20 cellular contexts compared by ENCODE assay signal in genomic region chr3:33430571-33430970, GRCh38. TPM values are rescaled to one million over a fixed set of nuclear protein-coding genes. Genes with fewer than 3 reads are reported as not detected.
DNase-seq lines count a peak whose midpoint lies in the region; FAIRE-seq and TF ChIP-seq lines count a peak whose summit lies in the region.
"Had no signal": no experiment of that assay in that cellular context is flagged by ENCODE, and none has a peak within 500 bp of the region (broad histone marks: within the 10 kb centered on the region; RNA-seq: fewer than 3 reads in every experiment).

No MANE protein-coding gene starts in this region.

- no peak for DNase-seq in CD8-positive, alpha-beta memory T cell
- DNase-seq in H9, result no peak
- no peak for DNase-seq in osteoblast (ENCODE audit: insufficient read length, low spot score, missing footprints)
- no peak for DNase-seq in activated CD4-positive, CD25-positive, alpha-beta regulatory T cell treated with anti-CD3 and anti-CD28 coated beads, Interleukin-2, amount 50 U/mL, for 72 hours
- no peak for DNase-seq in GM12892 (ENCODE audit: insufficient read length)
- DNase-seq in 8988T, result no peak
- DNase-seq: activated CD4-positive, alpha-beta T cell treated with anti-CD3 and anti-CD28 coated beads, Interleukin-2, amount 50 U/mL, for 1 hour; activated T-cell treated with anti-CD3 and anti-CD28 coated beads, Interleukin-2, amount 50 U/mL, for 48 hours; adrenal gland; caudate nucleus; effector CD4-positive, alpha-beta T cell; GF-D8; left lung; NCI-H1694 treated with DMSO at 0.1 percent for 48 hours; NCI-H226; NK-92 treated with Interleukin-12 subunit alpha and Interleukin-12 subunit beta, amount 100 ng/mL, for 24 hours; RPMI8226; stimulated activated CD4-positive, alpha-beta T cell treated with anti-CD3 and anti-CD28 coated beads, Interleukin-2, amount 100 ng/mL, for 24 hours had no signal

- H3K9ac ChIP-seq in H9 (ENCODE audit: extremely low read depth, insufficient read length, low read length), result peak overlapping the region; percentile 36
- H3K9ac ChIP-seq: parathyroid adenoma had no signal

- H4K8ac ChIP-seq in H9 (replicated peaks; ENCODE audit: insufficient read length, low read depth, low read length), result no peak overlapping the region

- peak overlapping the region in 4 of 7 donors; percentile 6 to 36 (median 22) for H3K4me3 Mint-ChIP-seq in CD8-positive, alpha-beta memory T cell
- H3K4me3 Mint-ChIP-seq in H9, result no peak overlapping the region; a peak in 1 of 5 replicates
- peak overlapping the region in 1 of 5 experiments; percentile 68 for H3K4me3 Mint-ChIP-seq in brain

- H3K18ac ChIP-seq in H9 (ENCODE audit: insufficient read length, low read depth, low read length), result no peak overlapping the region

- no peak overlapping the region for H2AK5ac ChIP-seq in H9 (ENCODE audit: insufficient read length, low read length)

- H3K14ac ChIP-seq in H9 (ENCODE audit: insufficient read depth, low read length), result no peak overlapping the region; the same call in 1 of the 2 replicates

- H4K20me1 ChIP-seq in H9 (ENCODE audit: control insufficient read depth, insufficient read depth, insufficient read length) (no peaks in the 10 kb centered on the region), osteoblast (ENCODE audit: insufficient read depth, low read length) (peaks cover 85% of the 10 kb centered on the region)

- H2BK120ac ChIP-seq in H9 (ENCODE audit: low read depth, low read length, poor library complexity, severe bottlenecking), result no peak overlapping the region

- H3K36me3 Mint-ChIP-seq in CD8-positive, alpha-beta memory T cell, result peaks cover 0 to 14% (median 3%) of the 10 kb centered on the region in 3 donors
- H3K36me3 Mint-ChIP-seq in H9 (ENCODE audit: insufficient read depth in 1 of 3, low read depth in 3 of 3) (no peaks in the 10 kb centered on the region), brain (peaks cover 12% of the 10 kb centered on the region)

- no peak overlapping the region for H3K4ac ChIP-seq in H9 (ENCODE audit: low read depth, low read length)

- no peak overlapping the region for H2BK12ac ChIP-seq in H9 (ENCODE audit: insufficient read length, low read depth, low read length)

- peaks cover 28% of the 10 kb centered on the region for H3K4me1 ChIP-seq in CD8-positive, alpha-beta memory T cell (ENCODE audit: insufficient read depth, low read length)
- peaks cover 17% of the 10 kb centered on the region for H3K4me1 ChIP-seq in H9 (ENCODE audit: insufficient read depth, low read length)
- H3K4me1 ChIP-seq in osteoblast (ENCODE audit: insufficient read depth, low read length), result peaks cover 48% of the 10 kb centered on the region
- H3K4me1 ChIP-seq: parathyroid adenoma had no signal

- peak overlapping the region; percentile 36 for H3K4me2 ChIP-seq in H9 (ENCODE audit: insufficient read depth, insufficient read length, low read length)
- H3K4me2 ChIP-seq in osteoblast (ENCODE audit: insufficient read depth, low read length), result peak overlapping the region; percentile 19

- no peak for TF ChIP-seq POLR2A in GM12892 (IDR thresholded peaks at IDR 0.05; ENCODE audit: low read depth, low read length)

- no peaks in the 10 kb centered on the region for H3K9me3 Mint-ChIP-seq in CD8-positive, alpha-beta memory T cell
- H3K9me3 Mint-ChIP-seq in H9 (no peaks in the 10 kb centered on the region), brain (no peaks in the 10 kb centered on the region)

- no peak overlapping the region for H4K91ac ChIP-seq in H9 (ENCODE audit: insufficient read length, low read depth, low read length)

- peak overlapping the region in 5 of 8 donors; percentile 48 to 94 (median 61) for H3K27ac Mint-ChIP-seq in CD8-positive, alpha-beta memory T cell
- H3K27ac Mint-ChIP-seq in H9 (peak overlapping the region; percentile 24 to 56 (median 40); a peak in 2 of 7 replicates), brain (peak overlapping the region in 4 of 5 experiments; percentile 1 to 50 (median 24))

- peaks cover 53% of the 10 kb centered on the region for H3K79me2 ChIP-seq in H9 (ENCODE audit: insufficient read depth, low read length)
- peaks cover 93% of the 10 kb centered on the region for H3K79me2 ChIP-seq in osteoblast (ENCODE audit: insufficient read depth, low read length)

- H3K23ac ChIP-seq in H9 (ENCODE audit: insufficient read length, low read depth, low read length), result no peak overlapping the region

- H3K27me3 ChIP-seq in CD8-positive, alpha-beta memory T cell (ENCODE audit: insufficient read depth, low read length, poor library complexity, severe bottlenecking), result no peaks in the 10 kb centered on the region
- no peaks in the 10 kb centered on the region for H3K27me3 ChIP-seq in H9 (ENCODE audit: insufficient read depth, low read length)
- H3K27me3 ChIP-seq in osteoblast (ENCODE audit: insufficient read depth, low read length), result no peaks in the 10 kb centered on the region
- H3K27me3 ChIP-seq: adrenal gland, left lung had no signal

- CTCF ChIA-PET in CD8-positive, alpha-beta memory T cell (lab: Charles Lee), result no interaction called here

- POLR2A ChIA-PET in CD8-positive, alpha-beta memory T cell (lab: Charles Lee), result no interaction called here

- H3K79me1 ChIP-seq in H9 (ENCODE audit: insufficient read depth, low read depth, low read length, poor library complexity, severe bottlenecking), result peaks cover 10% of the 10 kb centered on the region

- no peak for FAIRE-seq in GM12892 (lab: Jason Lieb, UNC)

- no peak overlapping the region for H2BK5ac ChIP-seq in H9 (ENCODE audit: insufficient read length, low read length)

- H2AFZ ChIP-seq in H9 (ENCODE audit: low read length), result no peak overlapping the region
- H2AFZ ChIP-seq in osteoblast (ENCODE audit: low read length), result no peak overlapping the region
- H2AFZ ChIP-seq: parathyroid adenoma had no signal

- no peak overlapping the region for H3K56ac ChIP-seq in H9 (ENCODE audit: insufficient read length, low read depth, low read length)

- H3K27me3 Mint-ChIP-seq in CD8-positive, alpha-beta memory T cell, result no peaks in the 10 kb centered on the region
- no peaks in the 10 kb centered on the region for H3K27me3 Mint-ChIP-seq in H9 (ENCODE audit: low read depth)
- no peaks in the 10 kb centered on the region for H3K27me3 Mint-ChIP-seq in brain

- H3K27ac ChIP-seq in CD8-positive, alpha-beta memory T cell (ENCODE audit: low read depth, low read length), result no peak overlapping the region
- H3K27ac ChIP-seq in H9 (ENCODE audit: insufficient read length, low read depth, low read length), result no peak overlapping the region
- H3K27ac ChIP-seq in osteoblast (ENCODE audit: low read depth, low read length), result no peak overlapping the region
- H3K27ac ChIP-seq: adrenal gland, left lung, parathyroid adenoma had no signal

- no peak overlapping the region for H2BK20ac ChIP-seq in H9 (ENCODE audit: low read depth, low read length, poor library complexity, severe bottlenecking)

- no peaks in the 10 kb centered on the region for H3K36me3 ChIP-seq in CD8-positive, alpha-beta memory T cell (ENCODE audit: insufficient read depth, low read length)
- H3K36me3 ChIP-seq in osteoblast (ENCODE audit: insufficient read depth, low read length), result no peaks in the 10 kb centered on the region
- H3K36me3 ChIP-seq: adrenal gland, left lung had no signal

- H3K4me3 ChIP-seq in CD8-positive, alpha-beta memory T cell (ENCODE audit: low read length), result no peak overlapping the region
- H3K4me3 ChIP-seq in osteoblast (ENCODE audit: insufficient read depth, low read length), result no peak overlapping the region
- H3K4me3 ChIP-seq: adrenal gland, left lung had no signal

- no peak overlapping the region for H3T11ph ChIP-seq in H9 (ENCODE audit: low read length)

- no peaks in the 10 kb centered on the region for H3K9me3 ChIP-seq in CD8-positive, alpha-beta memory T cell (ENCODE audit: low read length)
- H3K9me3 ChIP-seq in H9 (ENCODE audit: control insufficient read depth, low read depth, low read length) (no peaks in the 10 kb centered on the region), osteoblast (ENCODE audit: low read depth, low read length) (no peaks in the 10 kb centered on the region)
- H3K9me3 ChIP-seq: adrenal gland, left lung had no signal

- no CpG with 5 or more reads among the region's 4 CpGs for WGBS in H9 (ENCODE audit: extremely low coverage, insufficient read length, low lambda C conversion rate)

- peaks cover 68 to 94% (median 89%) of the 10 kb centered on the region in 3 donors for H3K4me1 Mint-ChIP-seq in CD8-positive, alpha-beta memory T cell
- H3K4me1 Mint-ChIP-seq in H9 (peaks cover 68 to 73% of the 10 kb centered on the region in 2 experiments), brain (peaks cover 79% of the 10 kb centered on the region)

- no peak for TF ChIP-seq CTCF in H9 (conservative IDR thresholded peaks at IDR 0.05)
- TF ChIP-seq CTCF in brain (conservative IDR thresholded peaks at IDR 0.05), result no peak
- no peak for TF ChIP-seq CTCF in osteoblast (IDR thresholded peaks at IDR 0.05; ENCODE audit: extremely low read depth, low read depth, low read length)

- no peak overlapping the region for H4K5ac ChIP-seq in H9 (ENCODE audit: insufficient read length, low read depth, low read length)

- H3K23me2 ChIP-seq in H9 (ENCODE audit: insufficient read length, low read depth, low read length, poor library complexity, severe bottlenecking), result no peaks in the 10 kb centered on the region

- no peak overlapping the region for H2BK15ac ChIP-seq in H9 (ENCODE audit: low read depth, low read length)

RNA-seq across cellular contexts. Expression of gene UBP1, which starts 9.6 kb away (rescaled TPM):
- 10 to 100 TPM; 70.8 to 79.4 TPM for total RNA-seq in CD8-positive, alpha-beta memory T cell
- polyA plus RNA-seq in CD8-positive, alpha-beta memory T cell, result 15.9 TPM
- total RNA-seq in H9 (2021) (101 and 103 TPM in 2 replicates), osteoblast (69.0 and 77.4 TPM in 2 replicates)
- 23.7 TPM for polyA plus RNA-seq in brain (ENCODE audit: insufficient read depth, low read depth, low replicate concordance)
- polyA plus RNA-seq in GM12892 (2012; ENCODE audit: missing spikeins), result 51.9 TPM

Comparison
In these comparisons a context has a peak if more than half of its experiments do, and no peak if none do; other contexts are left out.
1. H3K4me3 Mint-ChIP-seq: peak in CD8-positive, alpha-beta memory T cell (4 of 7); none in H9 (0 of 2).
2. Peak in every context shown above with its lines, with median percentiles within 50 percentile points of each other: H3K27ac Mint-ChIP-seq.